Comparison of ENCODE assay signal across 21 cellular contexts in genomic region chr10:110259317-110259716, GRCh38. TPM values are rescaled to one million over a fixed set of nuclear protein-coding genes. Genes with fewer than 3 reads are reported as not detected.
DNase-seq lines count a peak whose midpoint lies in the region; ATAC-seq, FAIRE-seq and TF ChIP-seq lines count a peak whose summit lies in the region.
"Had no signal": no experiment of that assay in that cellular context is flagged by ENCODE, and none has a peak within 500 bp of the region (broad histone marks: within the 10 kb centered on the region; RNA-seq: fewer than 3 reads in every experiment).

No MANE protein-coding gene starts in this region.

- FAIRE-seq in A204.1 (lab: Jason Lieb, UNC) (peak; percentile 30), A549 (lab: Jason Lieb, UNC) (no peak), small intestine (lab: Jason Lieb, UNC) (peak; percentile 47)
- FAIRE-seq: D721Med, GM12878 had no signal

- DNase-seq in A549 (ENCODE audit: low read depth in 1 of 2, low spot score in 1 of 2) (no peak), dorsolateral prefrontal cortex (no peak), small intestine (no peak), SHP77 (lab: John Stamatoyannopoulos, UW) (no peak), epidermal melanocyte (ENCODE audit: insufficient read length, low spot score) (no peak)
- DNase-seq: ACHN; AML-193; BE2C; CD4-positive, alpha-beta T cell; CD8-positive, alpha-beta memory T cell; DMS 273 treated with DMSO at 0.1 percent for 48 hours; DMS79; EL; GDM1; GOT3 had no signal

- H3K4me2 ChIP-seq in A549: no peak overlapping the region

- TF ChIP-seq RAD21 in A549 (conservative IDR thresholded peaks at IDR 0.05 in 1 of 2, IDR thresholded peaks at IDR 0.05 in 1 of 2): no peak

- POLR2A ChIA-PET in A549 (lab: Yijun Ruan, JAX): no interaction called here

- H3K4me1 ChIP-seq in A549 (no peaks in the 10 kb centered on the region), small intestine (ENCODE audit: control insufficient read depth in 2 of 2, insufficient read depth in 1 of 2, low read depth in 1 of 2, low read length in 1 of 2) (no peaks in the 10 kb centered on the region)
- H3K4me1 ChIP-seq: BE2C had no signal

- no peak for TF ChIP-seq POLR2A in A549 (IDR thresholded peaks at IDR 0.05; ENCODE audit: low read length)

- no peaks in the 10 kb centered on the region for H3K36me3 ChIP-seq in small intestine (ENCODE audit: control insufficient read depth in 2 of 2, insufficient read depth in 2 of 2, low read length in 2 of 2)
- H3K36me3 ChIP-seq: BE2C, HAP-1 had no signal

- intact Hi-C loops in dorsolateral prefrontal cortex (cut with DNase I): no loop called here

- no peaks in the 10 kb centered on the region for H3K27me3 ChIP-seq in dorsolateral prefrontal cortex
- no peaks in the 10 kb centered on the region for H3K27me3 ChIP-seq in small intestine (ENCODE audit: control insufficient read depth in 2 of 2, insufficient read depth in 2 of 2, low read length in 2 of 2)
- H3K27me3 ChIP-seq: BE2C; BLaER1 treated with 17β-estradiol and CSF1 and Interleukin-3, amounts not matched to agents 10 nM and 100 nM had no signal

- CTCF ChIA-PET in A549 (lab: Yijun Ruan, JAX): interaction anchor here (1.2 kb wide), 3 partner anchors 14 to 54 kb away, joined by 3 to 5 read pairs (median 4); no protein-coding TSS in a partner anchor

- ATAC-seq in A549 (no peak), GM19463 (IDR thresholded peaks at IDR 0.05; ENCODE audit: unreplicated experiment) (no peak)
- ATAC-seq: GM12878 had no signal

- no peaks in the 10 kb centered on the region for H3K9me3 ChIP-seq in A549
- H3K9me3 ChIP-seq in small intestine (ENCODE audit: control insufficient read depth, low read depth): no peaks in the 10 kb centered on the region
- H3K9me3 ChIP-seq: BE2C, HAP-1 had no signal

- H3K4me3 ChIP-seq in A549: no peak overlapping the region
- H3K4me3 ChIP-seq in dorsolateral prefrontal cortex: no peak overlapping the region
- H3K4me3 ChIP-seq in small intestine (ENCODE audit: low read depth in 1 of 2, low read length in 2 of 2): no peak overlapping the region
- H3K4me3 ChIP-seq: BLaER1 treated with 17β-estradiol and CSF1 and Interleukin-3, amounts not matched to agents 10 nM and 100 nM; GM12878; HAP-1 had no signal

- no peak overlapping the region for H3K27ac ChIP-seq in A549
- H3K27ac ChIP-seq in dorsolateral prefrontal cortex: peak overlapping the region in 36 of 59 donors; percentile 0 to 99 (median 40)
- no peak overlapping the region for H3K27ac ChIP-seq in small intestine (ENCODE audit: low read depth in 1 of 2, low read length in 1 of 2)
- H3K27ac ChIP-seq: BLaER1 treated with 17β-estradiol and CSF1 and Interleukin-3, amounts not matched to agents 10 nM and 100 nM had no signal

- no peak for TF ChIP-seq CTCF in A549 (IDR thresholded peaks at IDR 0.05)
- no peak for TF ChIP-seq CTCF in dorsolateral prefrontal cortex (IDR thresholded peaks at IDR 0.05 in 54 of 56, conservative IDR thresholded peaks at IDR 0.05 in 2 of 56; ENCODE audit: low read depth in 1 of 56, partially characterized antibody in 56 of 56)

- TF ChIP-seq EP300 in A549 (IDR thresholded peaks at IDR 0.05): no peak

TF ChIP-seq in A549, 52 proteins besides CTCF, POLR2A, EP300 and RAD21:
- TF ChIP-seq CBX2 (IDR thresholded peaks at IDR 0.05; ENCODE audit: borderline replicate concordance, low read depth) (no peak), MAFK (IDR thresholded peaks at IDR 0.05; ENCODE audit: partially characterized antibody) (peak; percentile 35)

RNA-seq across cellular contexts. Expression of gene SMNDC1, which starts 45.4 kb away (rescaled TPM):
- polyA plus RNA-seq in A549 (2011; rRNA removed) (35.4 and 40.2 TPM in 2 replicates), A549 (2017; fragmentation: RNase III; extraction: RNeasy Plus Mini Kit Qiagen cat#74134 plus additional on column Dnase treatment) (27.5 to 30.1 TPM (median 28.1 TPM) in 3 replicates), small intestine (10 to 100 TPM; 11.3 to 12.3 (median 11.7) TPM)
- 10.4 and 13.9 TPM in 2 replicates for polyA plus RNA-seq in A549 (2012; cell fraction: cytosol; rRNA removed)
- polyA plus RNA-seq in A549 (2012; cell fraction: nucleus; rRNA removed): 7.1 and 9.5 TPM in 2 replicates
- polyA minus RNA-seq in A549 (2011; rRNA and poly(A)+ RNA removed): 6.4 and 8.9 TPM in 2 replicates
- total RNA-seq in dorsolateral prefrontal cortex: 10 to 100 TPM; 17.1 to 34.9 (median 25.4) TPM

RNA-seq across cellular contexts. Expression of gene MXI1, which starts 51.9 kb away (rescaled TPM):
- polyA plus RNA-seq in A549 (2011; rRNA removed): 12.7 and 15.7 TPM in 2 replicates
- polyA plus RNA-seq in A549 (2012; cell fraction: cytosol; rRNA removed): 3.3 and 4.2 TPM in 2 replicates
- polyA plus RNA-seq in A549 (2012; cell fraction: nucleus; rRNA removed): 2.5 and 2.6 TPM in 2 replicates
- 4.8 to 7.2 TPM (median 7.1 TPM) in 3 replicates for polyA plus RNA-seq in A549 (2017; fragmentation: RNase III; extraction: RNeasy Plus Mini Kit Qiagen cat#74134 plus additional on column Dnase treatment)
- 9.8 and 10.2 TPM in 2 replicates for polyA minus RNA-seq in A549 (2011; rRNA and poly(A)+ RNA removed)
- 100 to 1,000 TPM in 65 of 120 experiments, 10 to 100 TPM in 55; 66.2 to 188 (median 104) TPM for total RNA-seq in dorsolateral prefrontal cortex
- polyA plus RNA-seq in small intestine: 10 to 100 TPM; 12.0 to 19.2 (median 16.8) TPM

Comparison
In these comparisons a context has a peak if more than half of its experiments do, and no peak if none do; other contexts are left out.
1. H3K27ac ChIP-seq: peak in dorsolateral prefrontal cortex (36 of 59); none in A549 (0 of 2) and small intestine (0 of 2).